Comparison of ENCODE assay signal across 9 cellular contexts in genomic region chr22:46052331-46052771, GRCh38.
DNase-seq lines count a peak whose midpoint lies in the region; ATAC-seq lines count a peak whose summit lies in the region.
"Had no signal": no experiment of that assay in that cellular context is flagged by ENCODE, and none has a peak within 500 bp of the region (broad histone marks: within the 10 kb centered on the region; RNA-seq: fewer than 3 reads in every experiment).

No MANE protein-coding gene starts in this region.

- H3K36me3 ChIP-seq in Karpas-422 (ENCODE audit: insufficient read depth, low read length) = no peaks in the 10 kb centered on the region

- no peaks in the 10 kb centered on the region for H3K9me3 ChIP-seq in Karpas-422 (ENCODE audit: low read length)

- peak overlapping the region; percentile 88 to 97 for H3K4me3 Mint-ChIP-seq in stimulated activated naive CD8-positive, alpha-beta T cell treated with anti-CD3 and anti-CD28 coated beads, Interleukin-15, amount 100 ng/mL, for 72 hours

- peak overlapping the region; percentile 79; the same call in 1 of the 2 replicates for H3K4me3 ChIP-seq in Karpas-422 (ENCODE audit: low read length)

- peaks cover 16% of the 10 kb centered on the region for H3K79me2 ChIP-seq in Karpas-422 (ENCODE audit: low read length)

- no peaks in the 10 kb centered on the region for H3K27me3 ChIP-seq in Karpas-422 (ENCODE audit: low read length)

- H3K4me1 Mint-ChIP-seq in stimulated activated naive CD8-positive, alpha-beta T cell treated with anti-CD3 and anti-CD28 coated beads, Interleukin-15, amount 100 ng/mL, for 72 hours = peaks cover 46% of the 10 kb centered on the region

- H3K27me3 Mint-ChIP-seq in stimulated activated naive CD8-positive, alpha-beta T cell treated with anti-CD3 and anti-CD28 coated beads, Interleukin-15, amount 100 ng/mL, for 72 hours = no peaks in the 10 kb centered on the region

- 22 to 35% (median 29%) methylated on average over 6 of the region's 6 CpGs for WGBS in adipose tissue, 3 donors

- H3K9ac ChIP-seq in Karpas-422 (ENCODE audit: low read length) = peak overlapping the region; percentile 92

- H4K20me1 ChIP-seq in Karpas-422 (ENCODE audit: insufficient read depth, low read depth, low read length) = no peaks in the 10 kb centered on the region

- ATAC-seq in stimulated activated naive CD8-positive, alpha-beta T cell treated with anti-CD3 and anti-CD28 coated beads, Interleukin-15, amount 100 ng/mL, for 72 hours = no peak
- ATAC-seq in GM21576 (IDR thresholded peaks at IDR 0.05; ENCODE audit: unreplicated experiment) = no peak

- H3K9me2 ChIP-seq in Karpas-422 (replicated peaks; ENCODE audit: insufficient read depth, low read length) = no peaks in the 10 kb centered on the region

- H3K27ac ChIP-seq in Karpas-422 (ENCODE audit: low read length) = peak overlapping the region; percentile 91
- peak overlapping the region; percentile 83 for H3K27ac ChIP-seq in adipose tissue (ENCODE audit: low read depth, low read length)

- H3K4me1 ChIP-seq in Karpas-422 (ENCODE audit: low read length) = peaks cover 50% of the 10 kb centered on the region

- H3K9me3 Mint-ChIP-seq in stimulated activated naive CD8-positive, alpha-beta T cell treated with anti-CD3 and anti-CD28 coated beads, Interleukin-15, amount 100 ng/mL, for 72 hours = no peaks in the 10 kb centered on the region

- no peak for DNase-seq in Karpas-422
- DNase-seq in hepatic stellate cell (ENCODE audit: low spot score) = peak; percentile 72
- no peak for DNase-seq in stimulated activated naive CD8-positive, alpha-beta T cell treated with anti-CD3 and anti-CD28 coated beads, Interleukin-15, amount 100 ng/mL, for 72 hours
- DNase-seq in GF-D8 (lab: John Stamatoyannopoulos, UW) = no peak
- no peak for DNase-seq in SKM-1 treated with dmso at 0.1 percent for 144 hours (lab: John Stamatoyannopoulos, UW; ENCODE audit: unreplicated experiment)
- DNase-seq in COLO829 (ENCODE audit: low spot score) = no peak
- DNase-seq: NCI-H1694 had no signal

- peak overlapping the region; percentile 99 for H3K4me2 ChIP-seq in Karpas-422 (ENCODE audit: low read depth, low read length, poor library complexity, severe bottlenecking)

- no peak overlapping the region for H2AFZ ChIP-seq in Karpas-422 (ENCODE audit: low read length)

- H3K27ac Mint-ChIP-seq in stimulated activated naive CD8-positive, alpha-beta T cell treated with anti-CD3 and anti-CD28 coated beads, Interleukin-15, amount 100 ng/mL, for 72 hours = peak overlapping the region; percentile 98 to 99
